Comparison of ENCODE assay signal across 19 cellular contexts in the genomic region with DNA sequence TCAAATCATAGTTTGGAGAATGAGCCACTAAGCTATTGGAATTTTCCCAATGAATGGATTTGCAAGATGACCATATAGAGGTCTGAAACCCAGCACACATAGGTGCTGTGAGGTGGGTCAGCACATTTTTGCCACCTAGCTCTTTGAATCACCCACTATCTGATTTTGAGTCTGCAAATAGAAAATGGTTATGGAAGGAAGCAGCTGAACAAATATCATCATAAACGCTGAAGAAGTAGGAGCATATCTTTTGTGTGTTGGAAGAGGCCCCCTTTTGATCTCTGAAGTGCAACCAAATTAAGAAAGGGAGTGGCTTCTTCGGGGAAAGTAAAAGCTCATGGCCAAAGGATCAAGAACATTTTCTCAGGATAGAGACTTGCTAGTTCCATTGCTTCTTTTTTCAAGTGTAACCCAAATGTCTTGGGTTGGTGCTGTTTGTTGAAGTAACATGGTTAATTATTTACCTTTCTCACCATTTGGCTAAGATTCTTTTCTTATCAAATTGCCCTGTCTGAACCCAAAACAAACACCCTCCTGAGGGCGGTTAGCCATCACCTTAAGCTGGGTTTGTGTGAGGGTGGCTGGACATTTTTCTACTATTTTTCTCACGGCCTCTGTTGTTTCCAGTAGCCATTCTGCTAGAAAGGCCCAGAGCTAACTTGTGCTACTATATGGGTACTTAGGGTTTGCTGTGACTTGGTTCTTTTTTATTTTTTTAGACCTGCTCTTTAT. TPM values are rescaled to one million over a fixed set of nuclear protein-coding genes. Genes with fewer than 3 reads are reported as not detected.
DNase-seq lines count a peak whose midpoint lies in the region; ATAC-seq and TF ChIP-seq lines count a peak whose summit lies in the region.
"Had no signal": no experiment of that assay in that cellular context is flagged by ENCODE, and none has a peak within 500 bp of the region (broad histone marks: within the 10 kb centered on the region; RNA-seq: fewer than 3 reads in every experiment).

No MANE protein-coding gene starts in this region.

- no peaks in the 10 kb centered on the region for H3K9me3 ChIP-seq in heart left ventricle
- H3K9me3 ChIP-seq in right cardiac atrium (ENCODE audit: control insufficient read depth, low read length), result no peaks in the 10 kb centered on the region
- H3K9me3 ChIP-seq in colonic mucosa, result no peaks in the 10 kb centered on the region
- no peaks in the 10 kb centered on the region for H3K9me3 ChIP-seq in right lobe of liver
- H3K9me3 ChIP-seq in stomach, result no peaks in the 10 kb centered on the region
- H3K9me3 ChIP-seq in CD4-positive, alpha-beta memory T cell (ENCODE audit: control insufficient read depth in 1 of 2, low read length in 2 of 2), result no peaks in the 10 kb centered on the region

- TF ChIP-seq POLR2A in heart left ventricle (IDR thresholded peaks at IDR 0.05) (no peak), right lobe of liver (IDR thresholded peaks at IDR 0.05) (no peak), stomach (IDR thresholded peaks at IDR 0.05) (no peak)

- peaks cover 0 to 24% (median 9%) of the 10 kb centered on the region in 12 donors for H3K4me1 ChIP-seq in heart left ventricle
- H3K4me1 ChIP-seq in right cardiac atrium (ENCODE audit: control insufficient read depth, insufficient read depth, low read length), result peaks cover 2% of the 10 kb centered on the region
- no peaks in the 10 kb centered on the region for H3K4me1 ChIP-seq in colonic mucosa
- peaks cover 0 to 29% (median 13%) of the 10 kb centered on the region in 4 donors for H3K4me1 ChIP-seq in right lobe of liver
- H3K4me1 ChIP-seq in stomach, result peaks cover 0 to 24% (median 11%) of the 10 kb centered on the region in 4 donors
- H3K4me1 ChIP-seq in CD4-positive, alpha-beta memory T cell (ENCODE audit: insufficient read depth, low read length), result no peaks in the 10 kb centered on the region

- 57 to 63% (median 61%) methylated on average over 4 of the region's 4 CpGs for WGBS in heart left ventricle, 4 donors
- 67% methylated on average over 4 of the region's 4 CpGs for WGBS in right cardiac atrium
- 29% methylated on average over 4 of the region's 4 CpGs for WGBS in right lobe of liver (ENCODE audit: insufficient coverage, low coverage, low lambda C conversion rate, missing lambda C conversion rate)
- WGBS in stomach, 5 donors, result 25 to 58% (median 38%) methylated on average over 4 of the region's 4 CpGs

- TF ChIP-seq EP300 in stomach (IDR thresholded peaks at IDR 0.05), result no peak

- no peaks in the 10 kb centered on the region for H3K4me1 Mint-ChIP-seq in CD4-positive, alpha-beta memory T cell
- H3K4me1 Mint-ChIP-seq: CD14-positive monocyte had no signal

- H3K4me3 ChIP-seq in heart left ventricle (no peak overlapping the region), right cardiac atrium (ENCODE audit: low read length) (no peak overlapping the region), colonic mucosa (no peak overlapping the region), right lobe of liver (no peak overlapping the region), stomach (no peak overlapping the region)
- H3K4me3 ChIP-seq in CD4-positive, alpha-beta memory T cell (ENCODE audit: low read length in 2 of 2), result no peak overlapping the region
- H3K4me3 ChIP-seq: GM23248 had no signal

- H3K36me3 ChIP-seq in heart left ventricle (no peaks in the 10 kb centered on the region), colonic mucosa (no peaks in the 10 kb centered on the region), right lobe of liver (no peaks in the 10 kb centered on the region), stomach (no peaks in the 10 kb centered on the region)
- H3K36me3 ChIP-seq in CD4-positive, alpha-beta memory T cell (ENCODE audit: insufficient read depth, low read length), result no peaks in the 10 kb centered on the region

- intact Hi-C loops in heart left ventricle (cut with DNase I) (no loop called here), right cardiac atrium (cut with DNase I) (no loop called here), colonic mucosa (cut with DNase I) (no loop called here), right lobe of liver (cut with DNase I) (no loop called here), stomach (cut with DNase I; ENCODE audit: low total_unique reads) (no loop called here)
- intact Hi-C loops in CD4-positive, alpha-beta memory T cell (cut with micrococcal nuclease), result no loop called here

- H3K4me3 Mint-ChIP-seq in CD4-positive, alpha-beta memory T cell, result no peak overlapping the region
- H3K4me3 Mint-ChIP-seq: CD14-positive monocyte had no signal

- no peak overlapping the region for H3K27ac Mint-ChIP-seq in CD4-positive, alpha-beta memory T cell
- H3K27ac Mint-ChIP-seq: CD14-positive monocyte had no signal

- POLR2A ChIA-PET in CD4-positive, alpha-beta memory T cell (lab: Charles Lee; ENCODE audit: partially characterized antibody), result no interaction called here

- H3K27me3 ChIP-seq in heart left ventricle (no peaks in the 10 kb centered on the region), right cardiac atrium (ENCODE audit: control insufficient read depth, insufficient read depth) (no peaks in the 10 kb centered on the region), colonic mucosa (no peaks in the 10 kb centered on the region), right lobe of liver (no peaks in the 10 kb centered on the region), stomach (no peaks in the 10 kb centered on the region)
- H3K27me3 ChIP-seq in CD4-positive, alpha-beta memory T cell (ENCODE audit: insufficient read depth, low read length), result no peaks in the 10 kb centered on the region

- H3K27ac ChIP-seq in heart left ventricle (peak overlapping the region in 9 of 12 donors; percentile 56 to 88 (median 72)), right cardiac atrium (ENCODE audit: low read length) (no peak overlapping the region), colonic mucosa (no peak overlapping the region), right lobe of liver (peak overlapping the region in 2 of 3 donors; percentile 38 to 46), stomach (peak overlapping the region; percentile 37 to 67 (median 43))
- H3K27ac ChIP-seq in CD4-positive, alpha-beta memory T cell (ENCODE audit: low read depth, low read length), result no peak overlapping the region
- H3K27ac ChIP-seq: GM23248 had no signal

- ATAC-seq in heart left ventricle, result no peak
- no peak for ATAC-seq in right cardiac atrium
- ATAC-seq in right lobe of liver, result peak; percentile 60 to 88 (median 83)
- ATAC-seq: Panc1 had no signal

- H3K36me3 Mint-ChIP-seq in CD4-positive, alpha-beta memory T cell, result no peaks in the 10 kb centered on the region
- H3K36me3 Mint-ChIP-seq: CD14-positive monocyte had no signal

- peaks cover 0 to 6% (median 0%) of the 10 kb centered on the region in 8 donors for H3K9me3 Mint-ChIP-seq in CD4-positive, alpha-beta memory T cell
- H3K9me3 Mint-ChIP-seq: CD14-positive monocyte had no signal

- H3K9ac ChIP-seq in colonic mucosa (ENCODE audit: low read depth in 2 of 2, low read length in 2 of 2), result no peak overlapping the region
- H3K9ac ChIP-seq: GM23248 had no signal

- TF ChIP-seq CTCF in heart left ventricle (IDR thresholded peaks at IDR 0.05) (no peak), colonic mucosa (IDR thresholded peaks at IDR 0.05) (no peak), right lobe of liver (IDR thresholded peaks at IDR 0.05) (no peak), stomach (IDR thresholded peaks at IDR 0.05) (no peak)

- H3K27me3 Mint-ChIP-seq in CD4-positive, alpha-beta memory T cell, result peaks cover 3 to 6% of the 10 kb centered on the region in 2 donors

- CTCF ChIA-PET in CD4-positive, alpha-beta memory T cell (lab: Charles Lee; ENCODE audit: partially characterized antibody), result no interaction called here

- DNase-seq in heart left ventricle, result no peak
- no peak for DNase-seq in right cardiac atrium
- DNase-seq in colonic mucosa, result peak; percentile 26
- peak in 1 of 3 donors; percentile 54 for DNase-seq in right lobe of liver
- DNase-seq in stomach, result no peak
- DNase-seq in activated T-cell treated with anti-CD3 and anti-CD28 coated beads, Interleukin-2, amount 50 U/mL, for 48 hours, result no peak
- no peak for DNase-seq in CD4-positive, alpha-beta memory T cell
- no peak for DNase-seq in NCI-H774 (lab: John Stamatoyannopoulos, UW)
- DNase-seq: COR-L47, GM23248, KBM-7, MV-4-11, NCI-H1436 treated with DMSO at 0.1 percent for 48 hours, NCI-H2029 treated with DMSO at 0.1 percent for 48 hours, NCI-H2171 treated with DMSO at 0.1 percent for 48 hours, NCI-H524 had no signal

RNA-seq across cellular contexts. Expression of gene SORBS2, which starts 18.4 kb away (rescaled TPM):
- 1,000 to 10,000 TPM in 7 of 9 donors, 100 to 1,000 TPM in 2; 966 to 2,158 (median 1,443) TPM for total RNA-seq in heart left ventricle
- 100 to 1,000 TPM; 254 to 473 TPM for polyA plus RNA-seq in heart left ventricle
- 100 to 1,000 TPM; 578 to 776 (median 669) TPM for total RNA-seq in right cardiac atrium
- 181 TPM for polyA plus RNA-seq in right cardiac atrium
- total RNA-seq in colonic mucosa, result 10 to 100 TPM; 28.0 to 77.4 TPM
- total RNA-seq in right lobe of liver, result 100 to 1,000 TPM in 4 of 6 experiments, 10 to 100 TPM in 2; 60.8 to 144 (median 107) TPM
- total RNA-seq in stomach, result 100 to 1,000 TPM in 4 of 5 donors, 1 to 10 TPM in 1; 9.0 to 908 (median 235) TPM
- 10 to 100 TPM; 20.0 to 31.2 (median 23.8) TPM for polyA plus RNA-seq in stomach
- not detected for total RNA-seq in CD4-positive, alpha-beta memory T cell
- not detected for polyA plus RNA-seq in CD4-positive, alpha-beta memory T cell
- total RNA-seq: A673 had no signal
- polyA plus RNA-seq: CD14-positive monocyte had no signal

Comparison
In these comparisons a context has a peak if more than half of its experiments do, and no peak if none do; other contexts are left out.
1. H3K27ac ChIP-seq: peak in heart left ventricle (9 of 12), right lobe of liver (2 of 3) and stomach (5 of 5); none in right cardiac atrium (single experiment), colonic mucosa (single experiment) and CD4-positive, alpha-beta memory T cell (single experiment).
2. ATAC-seq: peak in right lobe of liver (4 of 4); none in heart left ventricle (0 of 4) and right cardiac atrium (0 of 2).
3. RNA of gene SORBS2, which starts 18.4 kb away (total RNA-seq): 966 to 2,158 TPM in heart left ventricle, 578 to 776 TPM in right cardiac atrium, 9.0 to 908 TPM in stomach, 60.8 to 144 TPM in right lobe of liver and 28.0 to 77.4 TPM in colonic mucosa; not detected in CD4-positive, alpha-beta memory T cell; every median in the first group is over 4 times any median in the second.